In the genomic region with DNA sequence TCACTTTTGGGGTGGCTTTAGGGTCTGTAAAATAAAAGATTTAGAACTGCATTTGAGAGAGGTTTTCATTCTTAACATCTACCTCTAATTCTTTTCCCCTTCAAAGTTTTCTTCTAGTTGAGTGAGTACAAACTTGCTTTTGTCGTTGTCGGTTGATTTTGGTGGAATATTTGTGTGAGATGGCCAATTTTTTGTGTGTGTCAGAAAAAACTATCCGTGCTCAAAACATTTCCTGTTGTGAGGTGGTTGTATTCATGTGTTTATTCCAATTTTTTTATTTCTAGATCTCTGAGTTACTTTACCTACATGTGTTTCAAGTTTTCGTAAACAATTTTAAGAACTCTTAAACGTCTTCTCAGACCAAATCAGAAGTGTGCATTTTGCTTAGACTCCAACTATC, we compare ENCODE assay signal across 8 cellular contexts. TPM values are rescaled to one million over a fixed set of nuclear protein-coding genes. Genes with fewer than 3 reads are reported as not detected.
DNase-seq lines count a peak whose midpoint lies in the region; ATAC-seq and TF ChIP-seq lines count a peak whose summit lies in the region.

No MANE protein-coding gene starts in this region.

- H3K9me3 Mint-ChIP-seq in activated T-cell treated with anti-CD3 and anti-CD28 coated beads, Interleukin-2, amount 50 U/mL, for 72 hours, result peaks cover 3 to 4% of the 10 kb centered on the region in 2 donors
- peaks cover 0 to 3% (median 2%) of the 10 kb centered on the region in 5 experiments for H3K9me3 Mint-ChIP-seq in brain

- no peak for TF ChIP-seq POLR2A in tibial nerve (IDR thresholded peaks at IDR 0.05)

- ATAC-seq in activated T-cell treated with anti-CD3 and anti-CD28 coated beads, Interleukin-2, amount 50 U/mL, for 72 hours (replicated peaks in 1 of 2), result no peak
- no peak for ATAC-seq in lung (ENCODE audit: insufficient read depth, low FRiP score)
- no peak for ATAC-seq in HG03457 (IDR thresholded peaks at IDR 0.05; ENCODE audit: unreplicated experiment)

- peaks cover 0 to 12% of the 10 kb centered on the region in 2 donors for H3K4me1 ChIP-seq in lung (ENCODE audit: control insufficient read depth in 2 of 2, insufficient read depth in 2 of 2, low read length in 2 of 2)
- peaks cover 0 to 42% (median 5%) of the 10 kb centered on the region in 4 donors for H3K4me1 ChIP-seq in tibial nerve

- TF ChIP-seq CTCF in brain (conservative IDR thresholded peaks at IDR 0.05), result no peak
- no peak for TF ChIP-seq CTCF in lung (IDR thresholded peaks at IDR 0.05; ENCODE audit: control extremely low read depth, extremely low read depth)
- no peak for TF ChIP-seq CTCF in tibial nerve (IDR thresholded peaks at IDR 0.05)

- H3K36me3 Mint-ChIP-seq in activated T-cell treated with anti-CD3 and anti-CD28 coated beads, Interleukin-2, amount 50 U/mL, for 72 hours (ENCODE audit: insufficient read depth in 2 of 2), result peaks cover 10 to 15% of the 10 kb centered on the region in 2 donors
- no peaks in the 10 kb centered on the region for H3K36me3 Mint-ChIP-seq in brain

- H3K4me3 Mint-ChIP-seq in activated T-cell treated with anti-CD3 and anti-CD28 coated beads, Interleukin-2, amount 50 U/mL, for 72 hours, result peak overlapping the region; percentile 95 to 97
- H3K4me3 Mint-ChIP-seq in brain, result peak overlapping the region; percentile 84 to 93 (median 89)

- no peak for DNase-seq in activated T-cell treated with anti-CD3 and anti-CD28 coated beads, Interleukin-2, amount 50 U/mL, for 72 hours
- no peak for DNase-seq in activated T-cell treated with anti-CD3 and anti-CD28 coated beads, Interleukin-2, amount 50 U/mL, for 48 hours
- DNase-seq in lung (ENCODE audit: low spot score), result no peak
- no peak for DNase-seq in tibial nerve (ENCODE audit: low spot score in 2 of 2)
- no peak for DNase-seq in dedifferentiated amniotic fluid mesenchymal stem cell (ENCODE audit: extremely low spot score)
- DNase-seq in activated CD4-positive, CD25-positive, alpha-beta regulatory T cell (lab: John Stamatoyannopoulos, UW), result no peak

- H3K27me3 ChIP-seq in lung (ENCODE audit: control insufficient read depth, insufficient read depth), result no peaks in the 10 kb centered on the region
- no peaks in the 10 kb centered on the region for H3K27me3 ChIP-seq in tibial nerve

- no peaks in the 10 kb centered on the region for H3K9me3 ChIP-seq in lung (ENCODE audit: control insufficient read depth in 2 of 2, insufficient read depth in 1 of 2, low read length in 1 of 2)
- no peaks in the 10 kb centered on the region for H3K9me3 ChIP-seq in tibial nerve

- peaks cover 41% of the 10 kb centered on the region for H3K4me1 Mint-ChIP-seq in activated T-cell treated with anti-CD3 and anti-CD28 coated beads, Interleukin-2, amount 50 U/mL, for 72 hours (ENCODE audit: low read depth)
- H3K4me1 Mint-ChIP-seq in brain, result peaks cover 27% of the 10 kb centered on the region

- H3K27ac ChIP-seq in lung (ENCODE audit: low read depth in 1 of 2, low read length in 1 of 2) (peak overlapping the region; percentile 93 to 99), tibial nerve (peak overlapping the region; percentile 88 to 98 (median 97))

- peak overlapping the region; percentile 94 for H3K27ac Mint-ChIP-seq in activated T-cell treated with anti-CD3 and anti-CD28 coated beads, Interleukin-2, amount 50 U/mL, for 72 hours
- H3K27ac Mint-ChIP-seq in brain, result peak overlapping the region in 1 of 5 experiments; percentile 79

- no peaks in the 10 kb centered on the region for H3K27me3 Mint-ChIP-seq in activated T-cell treated with anti-CD3 and anti-CD28 coated beads, Interleukin-2, amount 50 U/mL, for 72 hours (ENCODE audit: low read depth)
- peaks cover 31% of the 10 kb centered on the region for H3K27me3 Mint-ChIP-seq in brain

- no peak for TF ChIP-seq EP300 in tibial nerve (IDR thresholded peaks at IDR 0.05)

- 3 to 4% methylated on average over 5 of the region's 5 CpGs for WGBS in lung, 2 donors
- 0 to 3% methylated on average over 5 of the region's 5 CpGs for WGBS in tibial nerve, 2 donors

- H3K4me3 ChIP-seq in lung (peak overlapping the region; percentile 97), tibial nerve (peak overlapping the region; percentile 89 to 97 (median 92))

- H3K36me3 ChIP-seq in lung (ENCODE audit: control insufficient read depth in 2 of 2, insufficient read depth in 2 of 2, low read length in 2 of 2) (no peaks in the 10 kb centered on the region), tibial nerve (no peaks in the 10 kb centered on the region)

RNA-seq across cellular contexts. Expression of a gene that starts 1.6 kb away (rescaled TPM):
- 10 to 100 TPM; 36.4 to 42.8 TPM for total RNA-seq in activated T-cell treated with anti-CD3 and anti-CD28 coated beads, Interleukin-2, amount 50 U/mL, for 72 hours
- 1.6 TPM for polyA plus RNA-seq in brain (ENCODE audit: insufficient read depth, low read depth, low replicate concordance)
- total RNA-seq in lung, result 100 to 1,000 TPM; 104 to 413 TPM
- 10 to 100 TPM; 22.8 to 31.5 TPM for polyA plus RNA-seq in lung
- total RNA-seq in tibial nerve, result 100 to 1,000 TPM; 188 to 372 (median 296) TPM
